Comparison of ENCODE assay signal across 8 cellular contexts in the genomic region with DNA sequence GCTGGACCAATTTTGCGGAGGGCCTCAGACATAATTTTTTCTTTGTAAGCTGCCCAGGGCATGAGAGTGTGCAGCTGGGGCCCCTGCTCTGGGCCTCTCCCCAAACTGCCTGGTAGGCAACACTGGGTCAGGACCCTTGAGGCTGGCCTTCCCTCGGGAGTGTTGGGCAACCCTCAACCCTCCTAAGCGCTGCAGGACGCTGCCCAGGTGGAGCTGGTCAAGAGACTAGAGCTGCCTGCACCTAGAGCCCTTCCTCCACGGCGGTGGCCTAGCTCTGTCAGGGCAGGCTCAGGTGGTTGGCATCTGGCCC. TPM values are rescaled to one million over a fixed set of nuclear protein-coding genes. Genes with fewer than 3 reads are reported as not detected.
A peak's percentile ranks its signal among the peaks of the same experiment; 100 is the strongest.
DNase-seq lines count a peak whose midpoint lies in the region; ATAC-seq, FAIRE-seq and TF ChIP-seq lines count a peak whose summit lies in the region.

No MANE protein-coding gene starts in this region.

- H3K4me3 ChIP-seq in Karpas-422 (ENCODE audit: low read length) (peak overlapping the region; percentile 64), endodermal cell (ENCODE audit: low read length) (peak overlapping the region; percentile 53), neural cell (ENCODE audit: low read length) (peak overlapping the region; percentile 82)

- H3K9me3 Mint-ChIP-seq in CD4-positive, alpha-beta T cell, result no peaks in the 10 kb centered on the region
- H3K9me3 Mint-ChIP-seq in endodermal cell, result no peaks in the 10 kb centered on the region

- FAIRE-seq in D721Med (lab: Jason Lieb, UNC), result no peak

- peaks cover 48% of the 10 kb centered on the region for H3K36me3 Mint-ChIP-seq in CD4-positive, alpha-beta T cell (ENCODE audit: low read depth)
- H3K36me3 Mint-ChIP-seq in endodermal cell (ENCODE audit: low read depth), result peaks cover 49% of the 10 kb centered on the region

- H3K27ac Mint-ChIP-seq in CD4-positive, alpha-beta T cell, result no peak overlapping the region
- H3K27ac Mint-ChIP-seq in endodermal cell, result no peak overlapping the region

- H3K27me3 ChIP-seq in CD4-positive, alpha-beta T cell (ENCODE audit: control insufficient read depth, insufficient read depth, low read length), result peaks cover 25% of the 10 kb centered on the region
- H3K27me3 ChIP-seq in Karpas-422 (ENCODE audit: low read length), result no peaks in the 10 kb centered on the region
- no peaks in the 10 kb centered on the region for H3K27me3 ChIP-seq in endodermal cell (ENCODE audit: control insufficient read depth, insufficient read depth, low read length, poor library complexity, severe bottlenecking)
- no peaks in the 10 kb centered on the region for H3K27me3 ChIP-seq in neural cell (ENCODE audit: insufficient read depth, low read depth, low read length)

- no peak for TF ChIP-seq EP300 in neural cell (conservative IDR thresholded peaks at IDR 0.05; ENCODE audit: poor library complexity, severe bottlenecking)

- no peak for TF ChIP-seq CTCF in CD4-positive, alpha-beta T cell (IDR thresholded peaks at IDR 0.05)
- TF ChIP-seq CTCF in endodermal cell (conservative IDR thresholded peaks at IDR 0.05) (no peak), neural cell (IDR thresholded peaks at IDR 0.05; ENCODE audit: poor library complexity, severe bottlenecking) (no peak), D721Med (IDR thresholded peaks at IDR 0.05; ENCODE audit: insufficient read depth, missing control alignments) (no peak)

- peaks cover 37% of the 10 kb centered on the region for H3K27me3 Mint-ChIP-seq in CD4-positive, alpha-beta T cell
- peaks cover 10% of the 10 kb centered on the region for H3K27me3 Mint-ChIP-seq in endodermal cell (ENCODE audit: insufficient read depth)

- WGBS in endodermal cell (ENCODE audit: insufficient coverage in 1 of 2, insufficient read length in 1 of 2), 2 experiments, result 69 to 87% methylated on average over 4 to 6 of the region's 6 CpGs

- H3K36me3 ChIP-seq in Karpas-422 (ENCODE audit: insufficient read depth, low read length) (peaks cover 14% of the 10 kb centered on the region), endodermal cell (ENCODE audit: control insufficient read depth, insufficient read depth, low read length) (peaks cover 42% of the 10 kb centered on the region), neural cell (ENCODE audit: insufficient read depth, low read length) (no peaks in the 10 kb centered on the region)

- intact Hi-C loops in CD4-positive, alpha-beta T cell (cut with DNase I, micrococcal nuclease), result no loop called here

- no peak for DNase-seq in CD4-positive, alpha-beta T cell
- DNase-seq in Karpas-422 (no peak), endodermal cell (no peak), OCI-M2 (lab: John Stamatoyannopoulos, UW; ENCODE audit: unreplicated experiment) (no peak), kidney tubule cell (ENCODE audit: low spot score) (no peak), NCI-H1930 (lab: John Stamatoyannopoulos, UW) (no peak), D721Med (ENCODE audit: insufficient read length, low spot score) (no peak)

- CTCF ChIA-PET in CD4-positive, alpha-beta T cell (lab: Charles Lee), result interaction anchor here (1.2 kb wide), 1 partner anchor 8 kb away, joined by 4 read pairs; no protein-coding TSS in a partner anchor

- H3K4me3 Mint-ChIP-seq in CD4-positive, alpha-beta T cell, result peak overlapping the region; percentile 51
- peak overlapping the region; percentile 76 for H3K4me3 Mint-ChIP-seq in endodermal cell

- no peak for TF ChIP-seq RAD21 in neural cell (conservative IDR thresholded peaks at IDR 0.05)

- H3K4me1 ChIP-seq in Karpas-422 (ENCODE audit: low read length) (peaks cover 38% of the 10 kb centered on the region), endodermal cell (ENCODE audit: control insufficient read depth, insufficient read depth, low read length) (peaks cover 8% of the 10 kb centered on the region)

- H3K9me2 ChIP-seq in Karpas-422 (replicated peaks; ENCODE audit: insufficient read depth, low read length) (no peaks in the 10 kb centered on the region), neural cell (ENCODE audit: insufficient read depth, low read length) (no peaks in the 10 kb centered on the region)

- peak overlapping the region; percentile 62 for H3K9ac ChIP-seq in Karpas-422 (ENCODE audit: low read length)
- no peak overlapping the region for H3K9ac ChIP-seq in endodermal cell (ENCODE audit: extremely low read depth, low read length, poor library complexity, severe bottlenecking)
- H3K9ac ChIP-seq in neural cell (ENCODE audit: low read length), result peak overlapping the region; percentile 96

- peak overlapping the region; percentile 62 for H3K4me2 ChIP-seq in Karpas-422 (ENCODE audit: low read depth, low read length, poor library complexity, severe bottlenecking)
- peak overlapping the region; percentile 68 for H3K4me2 ChIP-seq in neural cell (ENCODE audit: low read length)

- no peak overlapping the region for H2AFZ ChIP-seq in Karpas-422 (ENCODE audit: low read length)
- H2AFZ ChIP-seq in neural cell (ENCODE audit: low read depth, low read length), result no peak overlapping the region

- peaks cover 5% of the 10 kb centered on the region for H3K4me1 Mint-ChIP-seq in CD4-positive, alpha-beta T cell (ENCODE audit: low read depth)
- peaks cover 21% of the 10 kb centered on the region for H3K4me1 Mint-ChIP-seq in endodermal cell

- H3K9me3 ChIP-seq in CD4-positive, alpha-beta T cell (ENCODE audit: control insufficient read depth, low read length), result no peaks in the 10 kb centered on the region
- H3K9me3 ChIP-seq in Karpas-422 (ENCODE audit: low read length) (no peaks in the 10 kb centered on the region), endodermal cell (ENCODE audit: control insufficient read depth, low read length) (no peaks in the 10 kb centered on the region), neural cell (ENCODE audit: low read length) (no peaks in the 10 kb centered on the region)

- H3K79me2 ChIP-seq in Karpas-422 (ENCODE audit: low read length) (peaks cover 2% of the 10 kb centered on the region), neural cell (replicated peaks; ENCODE audit: insufficient read depth, low read length) (peaks cover 40% of the 10 kb centered on the region)

- no peaks in the 10 kb centered on the region for H4K20me1 ChIP-seq in Karpas-422 (ENCODE audit: insufficient read depth, low read depth, low read length)
- H4K20me1 ChIP-seq in neural cell (ENCODE audit: insufficient read depth), result peaks cover 6% of the 10 kb centered on the region

- POLR2A ChIA-PET in CD4-positive, alpha-beta T cell (lab: Charles Lee), result interaction anchor here (0.7 to 2.1 kb wide), 3 partner anchors 9 to 160 kb away, joined by 3 to 19 read pairs (median 3); partner anchors contain the start of gene TMEM109

- H3K27ac ChIP-seq in CD4-positive, alpha-beta T cell (ENCODE audit: low read depth, low read length), result no peak overlapping the region
- no peak overlapping the region for H3K27ac ChIP-seq in Karpas-422 (ENCODE audit: low read length)
- H3K27ac ChIP-seq in endodermal cell (ENCODE audit: low read depth, low read length), result no peak overlapping the region
- H3K27ac ChIP-seq in neural cell (ENCODE audit: low read length), result no peak overlapping the region

- H3F3A ChIP-seq in neural cell (ENCODE audit: insufficient read depth, low read length, poor library complexity, severe bottlenecking), result no peaks in the 10 kb centered on the region

- ATAC-seq in CD4-positive, alpha-beta T cell (ENCODE audit: poor library complexity), result no peak

TF ChIP-seq in neural cell, 6 proteins besides CTCF, POLR2A, EP300 and RAD21:
- TF ChIP-seq TAF1 (IDR thresholded peaks at IDR 0.05; ENCODE audit: low read depth) (no peak), MXI1 (conservative IDR thresholded peaks at IDR 0.05; ENCODE audit: poor library complexity, severe bottlenecking) (no peak), POLR2AphosphoS5 (IDR thresholded peaks at IDR 0.05) (no peak)
TF ChIP-seq in neural cell: peak in this region for 0.

RNA-seq across cellular contexts. Expression of gene TMEM132A, which starts 0.5 kb away (rescaled TPM):
- not detected for total RNA-seq in CD4-positive, alpha-beta T cell
- total RNA-seq in Karpas-422 (2014; rRNA removed; shearing (Covaris generic); ENCODE audit: low replicate concordance), result 1.6 and 5.2 TPM in 2 replicates
- 100 to 1,000 TPM; 135 to 140 TPM for total RNA-seq in endodermal cell
- polyA plus RNA-seq in endodermal cell (2013, experiment 1 of 2), result 230 TPM
- polyA plus RNA-seq in endodermal cell (2013, experiment 2 of 2), result 208 TPM
- 215 and 280 TPM in 2 replicates for polyA plus RNA-seq in neural cell
- 233 and 274 TPM in 2 replicates for polyA minus RNA-seq in neural cell

RNA-seq across cellular contexts. Expression of gene TMEM109, which starts 9.8 kb away (rescaled TPM):
- 10 to 100 TPM; 27.8 to 32.9 TPM for total RNA-seq in CD4-positive, alpha-beta T cell
- 42.3 and 44.4 TPM in 2 replicates for total RNA-seq in Karpas-422 (2014; rRNA removed; shearing (Covaris generic); ENCODE audit: low replicate concordance)
- 10 to 100 TPM; 41.4 to 56.8 TPM for total RNA-seq in endodermal cell
- 57.8 TPM for polyA plus RNA-seq in endodermal cell (2013, experiment 1 of 2)
- polyA plus RNA-seq in endodermal cell (2013, experiment 2 of 2), result 55.8 TPM
- 1.8 and 4.6 TPM in 2 replicates for polyA plus RNA-seq in neural cell
- polyA minus RNA-seq in neural cell, result 7.6 and 7.8 TPM in 2 replicates

RNA-seq across cellular contexts. Expression of gene PRPF19, which starts 17.4 kb away (rescaled TPM):
- total RNA-seq in CD4-positive, alpha-beta T cell, result 10 to 100 TPM; 63.2 to 67.3 TPM
- total RNA-seq in Karpas-422 (2014; rRNA removed; shearing (Covaris generic); ENCODE audit: low replicate concordance), result 87.2 and 109 TPM in 2 replicates
- 100 to 1,000 TPM; 106 to 109 TPM for total RNA-seq in endodermal cell
- polyA plus RNA-seq in endodermal cell (2013, experiment 1 of 2), result 106 TPM
- 102 TPM for polyA plus RNA-seq in endodermal cell (2013, experiment 2 of 2)
- 71.3 and 99.4 TPM in 2 replicates for polyA plus RNA-seq in neural cell
- polyA minus RNA-seq in neural cell, result 64.0 and 65.2 TPM in 2 replicates

RNA-seq across cellular contexts. Expression of gene SLC15A3, which starts 28.2 kb away (rescaled TPM):
- total RNA-seq in CD4-positive, alpha-beta T cell, result 10 to 100 TPM; 10.5 to 11.9 TPM
- total RNA-seq in Karpas-422 (2014; rRNA removed; shearing (Covaris generic); ENCODE audit: low replicate concordance), result 49.5 and 64.7 TPM in 2 replicates
- total RNA-seq in endodermal cell, result 1 to 10 TPM; 1.4 to 1.6 TPM
- polyA plus RNA-seq in endodermal cell (2013, experiment 1 of 2), result 10.8 TPM
- 8.9 TPM for polyA plus RNA-seq in endodermal cell (2013, experiment 2 of 2)
- polyA plus RNA-seq in neural cell, result not detected in 2 replicates
- not detected in 2 replicates for polyA minus RNA-seq in neural cell

RNA-seq across cellular contexts. Expression of gene CD6, which starts 47.7 kb away (rescaled TPM):
- total RNA-seq in CD4-positive, alpha-beta T cell, result 100 to 1,000 TPM; 814 to 827 TPM
- not detected in 2 replicates for total RNA-seq in Karpas-422 (2014; rRNA removed; shearing (Covaris generic); ENCODE audit: low replicate concordance)
- 1 to 10 TPM; 1.5 to 1.6 TPM for total RNA-seq in endodermal cell
- polyA plus RNA-seq in endodermal cell (2013, experiment 1 of 2), result 0.57 TPM
- 0.50 TPM for polyA plus RNA-seq in endodermal cell (2013, experiment 2 of 2)
- polyA plus RNA-seq in neural cell, result not detected in 2 replicates
- polyA minus RNA-seq in neural cell, result not detected in 2 replicates

Comparison
In these comparisons a context has a peak if more than half of its experiments do, and no peak if none do; other contexts are left out.
1. RNA of gene TMEM132A, which starts 0.5 kb away (total RNA-seq): 135 to 140 TPM in endodermal cell; 1.6 to 5.2 TPM in Karpas-422 and not detected in CD4-positive, alpha-beta T cell; every median in the first group is over 10 times any median in the second.
2. Peak in every context shown above with its lines, with median percentiles within 50 percentile points of each other: H3K4me3 ChIP-seq.